Comparison of ENCODE assay signal across 8 cellular contexts in genomic region chr16:89410794-89411309, GRCh38.
A peak's percentile ranks its signal among the peaks of the same experiment; 100 is the strongest.
DNase-seq lines count a peak whose midpoint lies in the region; ATAC-seq, FAIRE-seq and TF ChIP-seq lines count a peak whose summit lies in the region.

No MANE protein-coding gene starts in this region.

- peaks cover 3% of the 10 kb centered on the region for H3K79me1 ChIP-seq in mesendoderm (ENCODE audit: low read length)

- no peak overlapping the region for H2BK5ac ChIP-seq in mesendoderm (ENCODE audit: low read length)

- H3K4me1 ChIP-seq in Peyer's patch (peaks cover 0 to 67% (median 43%) of the 10 kb centered on the region in 4 donors), mesendoderm (ENCODE audit: control insufficient read depth, low read depth, low read length) (peaks cover 8% of the 10 kb centered on the region)

- no peak overlapping the region for H4K8ac ChIP-seq in mesendoderm (ENCODE audit: low read depth, low read length)

- WGBS in mesendoderm (ENCODE audit: extremely low coverage, insufficient coverage, low lambda C conversion rate): no CpG with 5 or more reads among the region's 11 CpGs

- TF ChIP-seq CTCF in Peyer's patch (IDR thresholded peaks at IDR 0.05): peak in 3 of 6 experiments; percentile 20 to 32 (median 23)

- H3K18ac ChIP-seq in mesendoderm (ENCODE audit: low read length): no peak overlapping the region

- no peak overlapping the region for H3K56ac ChIP-seq in mesendoderm (ENCODE audit: low read length)

- no peak overlapping the region for H3K23ac ChIP-seq in mesendoderm (ENCODE audit: low read length)

- no peak overlapping the region for H3K9ac ChIP-seq in mesendoderm (ENCODE audit: low read length)

- H2BK15ac ChIP-seq in mesendoderm (replicated peaks; ENCODE audit: low read depth): no peak overlapping the region

- H3K27ac ChIP-seq in Peyer's patch: peak overlapping the region in 1 of 4 donors; percentile 50
- no peak overlapping the region for H3K27ac ChIP-seq in mesendoderm (ENCODE audit: low read depth, low read length)

- ATAC-seq in HG03097 (IDR thresholded peaks at IDR 0.05; ENCODE audit: low FRiP score, unreplicated experiment) (no peak), HG02763 (IDR thresholded peaks at IDR 0.05; ENCODE audit: unreplicated experiment) (no peak)

- no peak overlapping the region for H3K4ac ChIP-seq in mesendoderm (ENCODE audit: low read depth, low read length)

- no peaks in the 10 kb centered on the region for H3K27me3 ChIP-seq in Peyer's patch
- no peaks in the 10 kb centered on the region for H3K27me3 ChIP-seq in mesendoderm (ENCODE audit: insufficient read depth, low read length, poor library complexity)

- no peak for TF ChIP-seq POLR2A in Peyer's patch (IDR thresholded peaks at IDR 0.05)
- TF ChIP-seq POLR2A in GM12891 (IDR thresholded peaks at IDR 0.05; ENCODE audit: low read depth, low read length): no peak

- H4K5ac ChIP-seq in mesendoderm (ENCODE audit: low read length): no peak overlapping the region

- no peak overlapping the region for H2AK5ac ChIP-seq in mesendoderm (ENCODE audit: low read length)

- H3K4me2 ChIP-seq in mesendoderm (ENCODE audit: low read length): no peak overlapping the region

- no peak overlapping the region for H3K4me3 ChIP-seq in Peyer's patch
- H3K4me3 ChIP-seq in mesendoderm (ENCODE audit: low read length): no peak overlapping the region

- DNase-seq in DMS53 treated with DMSO at 0.1 percent for 48 hours (lab: John Stamatoyannopoulos, UW; ENCODE audit: unreplicated experiment) (peak; percentile 5), Peyer's patch (peak in 2 of 3 donors; percentile 55 to 69), dermis microvascular lymphatic vessel endothelial cell (ENCODE audit: low read depth in 2 of 2) (peak; percentile 93 to 99), mucosa of gallbladder (ENCODE audit: low spot score) (peak; percentile 89), GM12891 (ENCODE audit: insufficient read length, low spot score) (no peak), mesendoderm (no peak)

- no peak overlapping the region for H2BK120ac ChIP-seq in mesendoderm (ENCODE audit: low read depth, low read length)

- peaks cover 91% of the 10 kb centered on the region for H3K79me2 ChIP-seq in mesendoderm (ENCODE audit: control insufficient read depth, insufficient read depth, low read length)

- H3K36me3 ChIP-seq in Peyer's patch: no peaks in the 10 kb centered on the region
- H3K36me3 ChIP-seq in mesendoderm (ENCODE audit: control insufficient read depth, insufficient read depth, low read length): no peaks in the 10 kb centered on the region

- H3K9me3 ChIP-seq in Peyer's patch: no peaks in the 10 kb centered on the region

- no peak for FAIRE-seq in GM12891 (lab: Jason Lieb, UNC)

TF ChIP-seq in GM12891, 5 proteins besides CTCF, POLR2A, EP300 and RAD21:
- TF ChIP-seq SPI1 (IDR thresholded peaks at IDR 0.05; ENCODE audit: low read depth, low read length) (no peak), POU2F2 (IDR thresholded peaks at IDR 0.05; ENCODE audit: low read depth, low read length) (no peak), POLR2AphosphoS5 (IDR thresholded peaks at IDR 0.05; ENCODE audit: low read depth, low read length) (no peak), PAX5 (IDR thresholded peaks at IDR 0.05; ENCODE audit: insufficient read depth, low read length, severe bottlenecking) (no peak), TAF1 (IDR thresholded peaks at IDR 0.05; ENCODE audit: low read depth, low read length) (no peak)

Comparison
In these comparisons a context has a peak if more than half of its experiments do, and no peak if none do; other contexts are left out.
1. DNase-seq: peak in DMS53 treated with DMSO at 0.1 percent for 48 hours (single experiment), Peyer's patch (2 of 3), dermis microvascular lymphatic vessel endothelial cell (2 of 2) and mucosa of gallbladder (single experiment); none in GM12891 (single experiment) and mesendoderm (single experiment).